Comparison of ENCODE assay signal across 9 cellular contexts in genomic region chr17:36921131-36921851, GRCh38. TPM values are rescaled to one million over a fixed set of nuclear protein-coding genes. Genes with fewer than 3 reads are reported as not detected.
A peak's percentile ranks its signal among the peaks of the same experiment; 100 is the strongest.
DNase-seq lines count a peak whose midpoint lies in the region; ATAC-seq, FAIRE-seq and TF ChIP-seq lines count a peak whose summit lies in the region.
"Had no signal": no experiment of that assay in that cellular context is flagged by ENCODE, and none has a peak within 500 bp of the region (broad histone marks: within the 10 kb centered on the region; RNA-seq: fewer than 3 reads in every experiment).

No MANE protein-coding gene starts in this region.

- H3K27me3 ChIP-seq in keratinocyte (ENCODE audit: control insufficient read depth, extremely low read depth, insufficient read depth, low read length): no peaks in the 10 kb centered on the region

- H3K9me3 ChIP-seq in keratinocyte (ENCODE audit: control insufficient read depth, low read depth, low read length): no peaks in the 10 kb centered on the region

- ATAC-seq in HG03520 (IDR thresholded peaks at IDR 0.05; ENCODE audit: unreplicated experiment): no peak

- no peaks in the 10 kb centered on the region for H3K36me3 ChIP-seq in keratinocyte (ENCODE audit: control insufficient read depth in 2 of 2, extremely low read depth in 1 of 2, insufficient read depth in 2 of 2, low read length in 2 of 2)

- peak overlapping the region; percentile 80 for H3K9ac ChIP-seq in keratinocyte (ENCODE audit: control insufficient read depth, extremely low read depth, insufficient read depth, low read length)

- H3K9me1 ChIP-seq in keratinocyte (ENCODE audit: control insufficient read depth, extremely low read depth, insufficient read depth, low read length): no peaks in the 10 kb centered on the region

- H3K4me1 ChIP-seq in keratinocyte (ENCODE audit: control insufficient read depth, extremely low read depth, insufficient read depth, low read length): peaks cover 52% of the 10 kb centered on the region

- H3K4me1 Mint-ChIP-seq in activated T-cell treated with anti-CD3 and anti-CD28 coated beads, Interleukin-2, amount 50 U/mL, for 24 hours (ENCODE audit: low read depth): peaks cover 30% of the 10 kb centered on the region
- no peaks in the 10 kb centered on the region for H3K4me1 Mint-ChIP-seq in immature natural killer cell

- H3K36me3 Mint-ChIP-seq in activated T-cell treated with anti-CD3 and anti-CD28 coated beads, Interleukin-2, amount 50 U/mL, for 24 hours (ENCODE audit: low read depth): no peaks in the 10 kb centered on the region
- no peaks in the 10 kb centered on the region for H3K36me3 Mint-ChIP-seq in immature natural killer cell

- DNase-seq in NCI-H2227 (lab: John Stamatoyannopoulos, UW; ENCODE audit: unreplicated experiment) (peak; percentile 38), NCI-H2227 treated with DMSO at 0.1 percent for 48 hours (lab: John Stamatoyannopoulos, UW) (no peak), keratinocyte (ENCODE audit: low read depth, low spot score) (peak; percentile 92), GM03348 (ENCODE audit: low spot score) (no peak), immature natural killer cell (no peak)
- DNase-seq in activated T-cell treated with anti-CD3 and anti-CD28 coated beads, Interleukin-2, amount 50 U/mL, for 24 hours: peak; percentile 63
- peak; percentile 35 for DNase-seq in stimulated activated CD8-positive, alpha-beta memory T cell treated with anti-CD3 and anti-CD28 coated beads, Interleukin-4, amount 100 ng/mL, for 24 hours (ENCODE audit: low read depth)

- TF ChIP-seq CTCF in keratinocyte (optimal IDR thresholded peaks at IDR 0.05 in 1 of 3, IDR thresholded peaks at IDR 0.05 in 1 of 3, conservative IDR thresholded peaks at IDR 0.05 in 1 of 3; ENCODE audit: extremely low read depth in 1 of 3, insufficient read depth in 2 of 3, low read length in 3 of 3): no peak

- peak overlapping the region; percentile 92 for H3K27ac Mint-ChIP-seq in activated T-cell treated with anti-CD3 and anti-CD28 coated beads, Interleukin-2, amount 50 U/mL, for 24 hours
- no peak overlapping the region for H3K27ac Mint-ChIP-seq in immature natural killer cell

- no peaks in the 10 kb centered on the region for H4K20me1 ChIP-seq in keratinocyte (ENCODE audit: control insufficient read depth, extremely low read depth, insufficient read depth, low read length)

- peak overlapping the region; percentile 97 for H3K27ac ChIP-seq in keratinocyte (ENCODE audit: control insufficient read depth, insufficient read depth, low read length)

- no peaks in the 10 kb centered on the region for H3K9me3 Mint-ChIP-seq in activated T-cell treated with anti-CD3 and anti-CD28 coated beads, Interleukin-2, amount 50 U/mL, for 24 hours
- no peaks in the 10 kb centered on the region for H3K9me3 Mint-ChIP-seq in immature natural killer cell

- peak overlapping the region in 2 of 3 experiments; percentile 8 to 55 for H3K4me3 ChIP-seq in keratinocyte (ENCODE audit: control insufficient read depth in 2 of 3, extremely low read depth in 1 of 3, insufficient read depth in 2 of 3, low read depth in 1 of 3, low read length in 3 of 3)

- dilution Hi-C loops in keratinocyte (cut with MboI; ENCODE audit: extremely low pct_ligation_motif_present, low sequenced_read_pairs): no loop called here

- H3K27me3 Mint-ChIP-seq in activated T-cell treated with anti-CD3 and anti-CD28 coated beads, Interleukin-2, amount 50 U/mL, for 24 hours: peaks cover 60% of the 10 kb centered on the region
- peaks cover 7 to 9% (median 8%) of the 10 kb centered on the region in 3 donors for H3K27me3 Mint-ChIP-seq in immature natural killer cell (ENCODE audit: low read depth in 3 of 3)

- no peak for FAIRE-seq in keratinocyte (lab: Jason Lieb, UNC)
- FAIRE-seq: A204.1 had no signal

- no peaks in the 10 kb centered on the region for H3K79me2 ChIP-seq in keratinocyte (ENCODE audit: control insufficient read depth, insufficient read depth, low read length)

- peak overlapping the region; percentile 58 for H3K4me3 Mint-ChIP-seq in activated T-cell treated with anti-CD3 and anti-CD28 coated beads, Interleukin-2, amount 50 U/mL, for 24 hours
- no peak overlapping the region for H3K4me3 Mint-ChIP-seq in immature natural killer cell

- H2AFZ ChIP-seq in keratinocyte (ENCODE audit: control insufficient read depth, low read length): peak overlapping the region; percentile 58

- H3K4me2 ChIP-seq in keratinocyte (ENCODE audit: control insufficient read depth, extremely low read depth, insufficient read depth, low read depth, low read length): peak overlapping the region; percentile 69

RNA-seq across cellular contexts. Expression of gene LHX1, which starts 16.0 kb away (rescaled TPM):
- 0.21 to 1.5 TPM (median 0.35 TPM) in 3 replicates for polyA plus RNA-seq in keratinocyte
- polyA plus RNA-seq in keratinocyte (2011; ENCODE audit: low read depth): not detected
- 0.23 and 0.31 TPM in 2 replicates for polyA plus RNA-seq in keratinocyte (2011; cell fraction: cytosol; rRNA removed)
- polyA plus RNA-seq in keratinocyte (2011; cell fraction: nucleus; rRNA removed): 0.40 and 0.98 TPM in 2 replicates
- polyA plus RNA-seq in keratinocyte (2012; ENCODE audit: low replicate concordance): 0.14 and 3.3 TPM in 2 replicates
- polyA minus RNA-seq in keratinocyte: 0.07 to 0.46 TPM (median 0.45 TPM) in 3 replicates
- not detected for polyA minus RNA-seq in keratinocyte (2011; cell fraction: cytosol; rRNA and poly(A)+ RNA removed)
- polyA minus RNA-seq in keratinocyte (2011; cell fraction: nucleus; rRNA and poly(A)+ RNA removed): 0.31 and 1.1 TPM in 2 replicates
- polyA plus RNA-seq in immature natural killer cell: not detected

RNA-seq across cellular contexts. Expression of gene AATF, which starts 27.5 kb away (rescaled TPM):
- polyA plus RNA-seq in keratinocyte (15.7 to 31.0 TPM (median 30.4 TPM) in 3 replicates), immature natural killer cell (100 to 1,000 TPM in 1 of 3 donors, 10 to 100 TPM in 2; 54.2 to 109 (median 61.0) TPM)
- 130 TPM for polyA plus RNA-seq in keratinocyte (2011; ENCODE audit: low read depth)
- 27.0 and 28.5 TPM in 2 replicates for polyA plus RNA-seq in keratinocyte (2011; cell fraction: cytosol; rRNA removed)
- polyA plus RNA-seq in keratinocyte (2011; cell fraction: nucleus; rRNA removed): 32.1 and 37.4 TPM in 2 replicates
- 40.3 and 58.4 TPM in 2 replicates for polyA plus RNA-seq in keratinocyte (2012; ENCODE audit: low replicate concordance)
- polyA minus RNA-seq in keratinocyte: 16.7 to 58.6 TPM (median 25.7 TPM) in 3 replicates
- 14.8 TPM for polyA minus RNA-seq in keratinocyte (2011; cell fraction: cytosol; rRNA and poly(A)+ RNA removed)
- 10.7 and 13.7 TPM in 2 replicates for polyA minus RNA-seq in keratinocyte (2011; cell fraction: nucleus; rRNA and poly(A)+ RNA removed)

Comparison
In these comparisons a context has a peak if more than half of its experiments do, and no peak if none do; other contexts are left out.
1. DNase-seq: peak in NCI-H2227 (single experiment), activated T-cell treated with anti-CD3 and anti-CD28 coated beads, Interleukin-2, amount 50 U/mL, for 24 hours (single experiment), keratinocyte (single experiment) and stimulated activated CD8-positive, alpha-beta memory T cell treated with anti-CD3 and anti-CD28 coated beads, Interleukin-4, amount 100 ng/mL, for 24 hours (single experiment); none in NCI-H2227 treated with DMSO at 0.1 percent for 48 hours (single experiment), GM03348 (single experiment) and immature natural killer cell (0 of 3).